ENCODE assay signal across 1 cellular context in genomic region chr6:4021862-4022715, GRCh38.
A peak's percentile ranks its signal among the peaks of the same experiment; 100 is the strongest.
TF ChIP-seq lines count a peak whose summit lies in the region.

No MANE protein-coding gene starts in this region.

TF ChIP-seq in K562, 482 proteins besides CTCF, POLR2A, EP300 and RAD21 (continued from another document and continues in another):
- TF ChIP-seq, protein P1, sequence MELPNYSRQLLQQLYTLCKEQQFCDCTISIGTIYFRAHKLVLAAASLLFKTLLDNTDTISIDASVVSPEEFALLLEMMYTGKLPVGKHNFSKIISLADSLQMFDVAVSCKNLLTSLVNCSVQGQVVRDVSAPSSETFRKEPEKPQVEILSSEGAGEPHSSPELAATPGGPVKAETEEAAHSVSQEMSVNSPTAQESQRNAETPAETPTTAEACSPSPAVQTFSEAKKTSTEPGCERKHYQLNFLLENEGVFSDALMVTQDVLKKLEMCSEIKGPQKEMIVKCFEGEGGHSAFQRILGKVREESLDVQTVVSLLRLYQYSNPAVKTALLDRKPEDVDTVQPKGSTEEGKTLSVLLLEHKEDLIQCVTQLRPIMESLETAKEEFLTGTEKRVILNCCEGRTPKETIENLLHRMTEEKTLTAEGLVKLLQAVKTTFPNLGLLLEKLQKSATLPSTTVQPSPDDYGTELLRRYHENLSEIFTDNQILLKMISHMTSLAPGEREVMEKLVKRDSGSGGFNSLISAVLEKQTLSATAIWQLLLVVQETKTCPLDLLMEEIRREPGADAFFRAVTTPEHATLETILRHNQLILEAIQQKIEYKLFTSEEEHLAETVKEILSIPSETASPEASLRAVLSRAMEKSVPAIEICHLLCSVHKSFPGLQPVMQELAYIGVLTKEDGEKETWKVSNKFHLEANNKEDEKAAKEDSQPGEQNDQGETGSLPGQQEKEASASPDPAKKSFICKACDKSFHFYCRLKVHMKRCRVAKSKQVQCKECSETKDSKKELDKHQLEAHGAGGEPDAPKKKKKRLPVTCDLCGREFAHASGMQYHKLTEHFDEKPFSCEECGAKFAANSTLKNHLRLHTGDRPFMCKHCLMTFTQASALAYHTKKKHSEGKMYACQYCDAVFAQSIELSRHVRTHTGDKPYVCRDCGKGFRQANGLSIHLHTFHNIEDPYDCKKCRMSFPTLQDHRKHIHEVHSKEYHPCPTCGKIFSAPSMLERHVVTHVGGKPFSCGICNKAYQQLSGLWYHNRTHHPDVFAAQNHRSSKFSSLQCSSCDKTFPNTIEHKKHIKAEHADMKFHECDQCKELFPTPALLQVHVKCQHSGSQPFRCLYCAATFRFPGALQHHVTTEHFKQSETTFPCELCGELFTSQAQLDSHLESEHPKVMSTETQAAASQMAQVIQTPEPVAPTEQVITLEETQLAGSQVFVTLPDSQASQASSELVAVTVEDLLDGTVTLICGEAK (IDR thresholded peaks at IDR 0.05) = peak; percentile 38; the same call in 1 of the 2 replicates
- TF ChIP-seq, protein P1 (CRISPR knock-in tag; IDR thresholded peaks at IDR 0.05) = no peak
- TF ChIP-seq, protein P2, sequence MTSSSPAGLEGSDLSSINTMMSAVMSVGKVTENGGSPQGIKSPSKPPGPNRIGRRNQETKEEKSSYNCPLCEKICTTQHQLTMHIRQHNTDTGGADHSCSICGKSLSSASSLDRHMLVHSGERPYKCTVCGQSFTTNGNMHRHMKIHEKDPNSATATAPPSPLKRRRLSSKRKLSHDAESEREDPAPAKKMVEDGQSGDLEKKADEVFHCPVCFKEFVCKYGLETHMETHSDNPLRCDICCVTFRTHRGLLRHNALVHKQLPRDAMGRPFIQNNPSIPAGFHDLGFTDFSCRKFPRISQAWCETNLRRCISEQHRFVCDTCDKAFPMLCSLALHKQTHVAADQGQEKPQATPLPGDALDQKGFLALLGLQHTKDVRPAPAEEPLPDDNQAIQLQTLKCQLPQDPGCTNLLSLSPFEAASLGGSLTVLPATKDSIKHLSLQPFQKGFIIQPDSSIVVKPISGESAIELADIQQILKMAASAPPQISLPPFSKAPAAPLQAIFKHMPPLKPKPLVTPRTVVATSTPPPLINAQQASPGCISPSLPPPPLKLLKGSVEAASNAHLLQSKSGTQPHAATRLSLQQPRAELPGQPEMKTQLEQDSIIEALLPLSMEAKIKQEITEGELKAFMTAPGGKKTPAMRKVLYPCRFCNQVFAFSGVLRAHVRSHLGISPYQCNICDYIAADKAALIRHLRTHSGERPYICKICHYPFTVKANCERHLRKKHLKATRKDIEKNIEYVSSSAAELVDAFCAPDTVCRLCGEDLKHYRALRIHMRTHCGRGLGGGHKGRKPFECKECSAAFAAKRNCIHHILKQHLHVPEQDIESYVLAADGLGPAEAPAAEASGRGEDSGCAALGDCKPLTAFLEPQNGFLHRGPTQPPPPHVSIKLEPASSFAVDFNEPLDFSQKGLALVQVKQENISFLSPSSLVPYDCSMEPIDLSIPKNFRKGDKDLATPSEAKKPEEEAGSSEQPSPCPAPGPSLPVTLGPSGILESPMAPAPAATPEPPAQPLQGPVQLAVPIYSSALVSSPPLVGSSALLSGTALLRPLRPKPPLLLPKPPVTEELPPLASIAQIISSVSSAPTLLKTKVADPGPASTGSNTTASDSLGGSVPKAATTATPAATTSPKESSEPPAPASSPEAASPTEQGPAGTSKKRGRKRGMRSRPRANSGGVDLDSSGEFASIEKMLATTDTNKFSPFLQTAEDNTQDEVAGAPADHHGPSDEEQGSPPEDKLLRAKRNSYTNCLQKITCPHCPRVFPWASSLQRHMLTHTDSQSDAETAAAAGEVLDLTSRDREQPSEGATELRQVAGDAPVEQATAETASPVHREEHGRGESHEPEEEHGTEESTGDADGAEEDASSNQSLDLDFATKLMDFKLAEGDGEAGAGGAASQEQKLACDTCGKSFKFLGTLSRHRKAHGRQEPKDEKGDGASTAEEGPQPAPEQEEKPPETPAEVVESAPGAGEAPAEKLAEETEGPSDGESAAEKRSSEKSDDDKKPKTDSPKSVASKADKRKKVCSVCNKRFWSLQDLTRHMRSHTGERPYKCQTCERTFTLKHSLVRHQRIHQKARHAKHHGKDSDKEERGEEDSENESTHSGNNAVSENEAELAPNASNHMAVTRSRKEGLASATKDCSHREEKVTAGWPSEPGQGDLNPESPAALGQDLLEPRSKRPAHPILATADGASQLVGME (CRISPR knock-in tag; IDR thresholded peaks at IDR 0.05) = 0 out of 2 replicates have a peak, but pooled peaks have one; percentile 14
- 0 out of 2 replicates have a peak, but pooled peaks have one; percentile 31 for TF ChIP-seq POLR2AphosphoS5 (IDR thresholded peaks at IDR 0.05; ENCODE audit: control insufficient read depth, insufficient read depth, low read depth, low read length)
- no peak for TF ChIP-seq CBFB (CRISPR knock-in tag; IDR thresholded peaks at IDR 0.05)
- no peak for TF ChIP-seq RNF2 (IDR thresholded peaks at IDR 0.05)
- TF ChIP-seq RFX1 (IDR thresholded peaks at IDR 0.05) = peak; percentile 68
- peak; percentile 36 for TF ChIP-seq TAF1 (IDR thresholded peaks at IDR 0.05; ENCODE audit: control insufficient read depth, extremely low read depth, insufficient read depth, low read length, severe bottlenecking)
- TF ChIP-seq ZNF384 (IDR thresholded peaks at IDR 0.05; ENCODE audit: low read depth, low read length) = peak; percentile 67
- TF ChIP-seq ZNF583 (CRISPR knock-in tag; IDR thresholded peaks at IDR 0.05) = 0 out of 2 replicates have a peak, but pooled peaks have one; percentile 20
- TF ChIP-seq RFX5 (IDR thresholded peaks at IDR 0.05; ENCODE audit: low read depth, low read length) = peak; percentile 72
- no peak for TF ChIP-seq HMG20B (CRISPR knock-in tag; IDR thresholded peaks at IDR 0.05)
- TF ChIP-seq THRB (CRISPR knock-in tag; conservative IDR thresholded peaks at IDR 0.05) = 0 out of 2 replicates have a peak, but pooled peaks have one; percentile 7
- TF ChIP-seq, protein P3, sequence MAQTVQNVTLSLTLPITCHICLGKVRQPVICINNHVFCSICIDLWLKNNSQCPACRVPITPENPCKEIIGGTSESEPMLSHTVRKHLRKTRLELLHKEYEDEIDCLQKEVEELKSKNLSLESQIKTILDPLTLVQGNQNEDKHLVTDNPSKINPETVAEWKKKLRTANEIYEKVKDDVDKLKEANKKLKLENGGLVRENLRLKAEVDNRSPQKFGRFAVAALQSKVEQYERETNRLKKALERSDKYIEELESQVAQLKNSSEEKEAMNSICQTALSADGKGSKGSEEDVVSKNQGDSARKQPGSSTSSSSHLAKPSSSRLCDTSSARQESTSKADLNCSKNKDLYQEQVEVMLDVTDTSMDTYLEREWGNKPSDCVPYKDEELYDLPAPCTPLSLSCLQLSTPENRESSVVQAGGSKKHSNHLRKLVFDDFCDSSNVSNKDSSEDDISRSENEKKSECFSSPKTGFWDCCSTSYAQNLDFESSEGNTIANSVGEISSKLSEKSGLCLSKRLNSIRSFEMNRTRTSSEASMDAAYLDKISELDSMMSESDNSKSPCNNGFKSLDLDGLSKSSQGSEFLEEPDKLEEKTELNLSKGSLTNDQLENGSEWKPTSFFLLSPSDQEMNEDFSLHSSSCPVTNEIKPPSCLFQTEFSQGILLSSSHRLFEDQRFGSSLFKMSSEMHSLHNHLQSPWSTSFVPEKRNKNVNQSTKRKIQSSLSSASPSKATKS (CRISPR knock-in tag; IDR thresholded peaks at IDR 0.05) = no peak
- TF ChIP-seq, protein P4, sequence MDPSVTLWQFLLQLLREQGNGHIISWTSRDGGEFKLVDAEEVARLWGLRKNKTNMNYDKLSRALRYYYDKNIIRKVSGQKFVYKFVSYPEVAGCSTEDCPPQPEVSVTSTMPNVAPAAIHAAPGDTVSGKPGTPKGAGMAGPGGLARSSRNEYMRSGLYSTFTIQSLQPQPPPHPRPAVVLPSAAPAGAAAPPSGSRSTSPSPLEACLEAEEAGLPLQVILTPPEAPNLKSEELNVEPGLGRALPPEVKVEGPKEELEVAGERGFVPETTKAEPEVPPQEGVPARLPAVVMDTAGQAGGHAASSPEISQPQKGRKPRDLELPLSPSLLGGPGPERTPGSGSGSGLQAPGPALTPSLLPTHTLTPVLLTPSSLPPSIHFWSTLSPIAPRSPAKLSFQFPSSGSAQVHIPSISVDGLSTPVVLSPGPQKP (CRISPR knock-in tag; IDR thresholded peaks at IDR 0.05) = no peak
- peak in 1 of 3 experiments; percentile 50 for TF ChIP-seq YY1 (IDR thresholded peaks at IDR 0.05; ENCODE audit: borderline replicate concordance in 1 of 3, control insufficient read depth in 1 of 3, extremely low read depth in 1 of 3, insufficient read depth in 3 of 3, insufficient read length in 1 of 3, insufficient replicate concordance in 2 of 3, low read depth in 1 of 3, low read length in 2 of 3)
- TF ChIP-seq, protein P5, sequence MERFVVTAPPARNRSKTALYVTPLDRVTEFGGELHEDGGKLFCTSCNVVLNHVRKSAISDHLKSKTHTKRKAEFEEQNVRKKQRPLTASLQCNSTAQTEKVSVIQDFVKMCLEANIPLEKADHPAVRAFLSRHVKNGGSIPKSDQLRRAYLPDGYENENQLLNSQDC (CRISPR knock-in tag; IDR thresholded peaks at IDR 0.05) = no peak
- TF ChIP-seq CBFA2T3 (IDR thresholded peaks at IDR 0.05) = peak; percentile 62
- TF ChIP-seq, protein P6, sequence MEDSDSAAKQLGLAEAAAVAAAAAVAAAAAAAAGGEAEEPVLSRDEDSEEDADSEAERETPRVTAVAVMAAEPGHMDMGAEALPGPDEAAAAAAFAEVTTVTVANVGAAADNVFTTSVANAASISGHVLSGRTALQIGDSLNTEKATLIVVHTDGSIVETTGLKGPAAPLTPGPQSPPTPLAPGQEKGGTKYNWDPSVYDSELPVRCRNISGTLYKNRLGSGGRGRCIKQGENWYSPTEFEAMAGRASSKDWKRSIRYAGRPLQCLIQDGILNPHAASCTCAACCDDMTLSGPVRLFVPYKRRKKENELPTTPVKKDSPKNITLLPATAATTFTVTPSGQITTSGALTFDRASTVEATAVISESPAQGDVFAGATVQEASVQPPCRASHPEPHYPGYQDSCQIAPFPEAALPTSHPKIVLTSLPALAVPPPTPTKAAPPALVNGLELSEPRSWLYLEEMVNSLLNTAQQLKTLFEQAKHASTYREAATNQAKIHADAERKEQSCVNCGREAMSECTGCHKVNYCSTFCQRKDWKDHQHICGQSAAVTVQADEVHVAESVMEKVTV (CRISPR knock-in tag; IDR thresholded peaks at IDR 0.05) = no peak
- TF ChIP-seq, protein P7, sequence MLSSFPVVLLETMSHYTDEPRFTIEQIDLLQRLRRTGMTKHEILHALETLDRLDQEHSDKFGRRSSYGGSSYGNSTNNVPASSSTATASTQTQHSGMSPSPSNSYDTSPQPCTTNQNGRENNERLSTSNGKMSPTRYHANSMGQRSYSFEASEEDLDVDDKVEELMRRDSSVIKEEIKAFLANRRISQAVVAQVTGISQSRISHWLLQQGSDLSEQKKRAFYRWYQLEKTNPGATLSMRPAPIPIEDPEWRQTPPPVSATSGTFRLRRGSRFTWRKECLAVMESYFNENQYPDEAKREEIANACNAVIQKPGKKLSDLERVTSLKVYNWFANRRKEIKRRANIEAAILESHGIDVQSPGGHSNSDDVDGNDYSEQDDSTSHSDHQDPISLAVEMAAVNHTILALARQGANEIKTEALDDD (IDR thresholded peaks at IDR 0.05) = peak; percentile 56; the same call in 1 of the 2 replicates
- 0 out of 2 replicates have a peak, but pooled peaks have one; percentile 0 for TF ChIP-seq ZNF76 (CRISPR knock-in tag; IDR thresholded peaks at IDR 0.05; ENCODE audit: borderline replicate concordance)
- TF ChIP-seq TEAD4 (IDR thresholded peaks at IDR 0.05; ENCODE audit: low read length) = peak; percentile 52
- no peak for TF ChIP-seq TEAD4 (CRISPR knock-in tag; IDR thresholded peaks at IDR 0.05; ENCODE audit: borderline replicate concordance)
- TF ChIP-seq MYNN (IDR thresholded peaks at IDR 0.05) = no peak
- TF ChIP-seq MYNN (CRISPR knock-in tag; IDR thresholded peaks at IDR 0.05) = no peak
- no peak for TF ChIP-seq SMARCB1 (IDR thresholded peaks at IDR 0.05; ENCODE audit: insufficient read length, low read depth)
- TF ChIP-seq JUND (IDR thresholded peaks at IDR 0.05; ENCODE audit: borderline replicate concordance, low read depth, low read length) = no peak
- TF ChIP-seq JUND (tag; IDR thresholded peaks at IDR 0.05; ENCODE audit: borderline replicate concordance, low read depth, low read length) = no peak
- TF ChIP-seq, protein P8, sequence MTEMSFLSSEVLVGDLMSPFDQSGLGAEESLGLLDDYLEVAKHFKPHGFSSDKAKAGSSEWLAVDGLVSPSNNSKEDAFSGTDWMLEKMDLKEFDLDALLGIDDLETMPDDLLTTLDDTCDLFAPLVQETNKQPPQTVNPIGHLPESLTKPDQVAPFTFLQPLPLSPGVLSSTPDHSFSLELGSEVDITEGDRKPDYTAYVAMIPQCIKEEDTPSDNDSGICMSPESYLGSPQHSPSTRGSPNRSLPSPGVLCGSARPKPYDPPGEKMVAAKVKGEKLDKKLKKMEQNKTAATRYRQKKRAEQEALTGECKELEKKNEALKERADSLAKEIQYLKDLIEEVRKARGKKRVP (CRISPR knock-in tag; IDR thresholded peaks at IDR 0.05) = peak; percentile 12; the same call in 1 of the 2 replicates
